Comparison of ENCODE assay signal across 1 cellular context in the genomic region with DNA sequence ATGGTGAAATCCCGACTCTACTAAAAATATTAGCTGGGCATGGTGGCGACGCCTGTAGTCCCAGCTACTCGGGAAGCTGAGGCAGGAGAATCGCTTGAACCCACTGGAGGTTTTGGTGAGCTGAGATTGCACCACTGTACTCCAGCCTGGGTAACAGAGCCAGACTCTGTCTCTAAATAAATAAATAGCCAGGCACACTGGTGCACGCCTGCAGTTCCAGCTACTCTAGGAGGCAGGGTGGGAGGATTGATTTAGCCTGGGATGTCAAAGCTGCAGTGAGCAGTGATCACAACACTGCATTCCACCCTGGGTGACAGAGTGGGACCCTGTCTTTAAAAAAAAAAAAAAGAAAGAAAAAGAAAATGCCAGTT.
TF ChIP-seq lines count a peak whose summit lies in the region.

No MANE protein-coding gene starts in this region.

TF ChIP-seq in A549, 52 proteins besides CTCF, POLR2A, EP300 and RAD21 (continued from another document):
- TF ChIP-seq, protein P1, sequence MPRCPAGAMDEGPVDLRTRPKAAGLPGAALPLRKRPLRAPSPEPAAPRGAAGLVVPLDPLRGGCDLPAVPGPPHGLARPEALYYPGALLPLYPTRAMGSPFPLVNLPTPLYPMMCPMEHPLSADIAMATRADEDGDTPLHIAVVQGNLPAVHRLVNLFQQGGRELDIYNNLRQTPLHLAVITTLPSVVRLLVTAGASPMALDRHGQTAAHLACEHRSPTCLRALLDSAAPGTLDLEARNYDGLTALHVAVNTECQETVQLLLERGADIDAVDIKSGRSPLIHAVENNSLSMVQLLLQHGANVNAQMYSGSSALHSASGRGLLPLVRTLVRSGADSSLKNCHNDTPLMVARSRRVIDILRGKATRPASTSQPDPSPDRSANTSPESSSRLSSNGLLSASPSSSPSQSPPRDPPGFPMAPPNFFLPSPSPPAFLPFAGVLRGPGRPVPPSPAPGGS (IDR thresholded peaks at IDR 0.05): no peak
- TF ChIP-seq, protein P2, sequence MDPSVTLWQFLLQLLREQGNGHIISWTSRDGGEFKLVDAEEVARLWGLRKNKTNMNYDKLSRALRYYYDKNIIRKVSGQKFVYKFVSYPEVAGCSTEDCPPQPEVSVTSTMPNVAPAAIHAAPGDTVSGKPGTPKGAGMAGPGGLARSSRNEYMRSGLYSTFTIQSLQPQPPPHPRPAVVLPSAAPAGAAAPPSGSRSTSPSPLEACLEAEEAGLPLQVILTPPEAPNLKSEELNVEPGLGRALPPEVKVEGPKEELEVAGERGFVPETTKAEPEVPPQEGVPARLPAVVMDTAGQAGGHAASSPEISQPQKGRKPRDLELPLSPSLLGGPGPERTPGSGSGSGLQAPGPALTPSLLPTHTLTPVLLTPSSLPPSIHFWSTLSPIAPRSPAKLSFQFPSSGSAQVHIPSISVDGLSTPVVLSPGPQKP (IDR thresholded peaks at IDR 0.05; ENCODE audit: low read depth, low read length): no peak
- TF ChIP-seq CBX2 (IDR thresholded peaks at IDR 0.05; ENCODE audit: borderline replicate concordance, low read depth) (no peak), MYC (IDR thresholded peaks at IDR 0.05; ENCODE audit: borderline replicate concordance, low read length) (no peak), CBX8 (IDR thresholded peaks at IDR 0.05) (no peak), JUN (IDR thresholded peaks at IDR 0.05) (no peak), FOXS1 (CRISPR knock-in tag; IDR thresholded peaks at IDR 0.05) (no peak), RNF2 (IDR thresholded peaks at IDR 0.05; ENCODE audit: borderline replicate concordance, low read depth) (no peak)
- TF ChIP-seq, protein P3, sequence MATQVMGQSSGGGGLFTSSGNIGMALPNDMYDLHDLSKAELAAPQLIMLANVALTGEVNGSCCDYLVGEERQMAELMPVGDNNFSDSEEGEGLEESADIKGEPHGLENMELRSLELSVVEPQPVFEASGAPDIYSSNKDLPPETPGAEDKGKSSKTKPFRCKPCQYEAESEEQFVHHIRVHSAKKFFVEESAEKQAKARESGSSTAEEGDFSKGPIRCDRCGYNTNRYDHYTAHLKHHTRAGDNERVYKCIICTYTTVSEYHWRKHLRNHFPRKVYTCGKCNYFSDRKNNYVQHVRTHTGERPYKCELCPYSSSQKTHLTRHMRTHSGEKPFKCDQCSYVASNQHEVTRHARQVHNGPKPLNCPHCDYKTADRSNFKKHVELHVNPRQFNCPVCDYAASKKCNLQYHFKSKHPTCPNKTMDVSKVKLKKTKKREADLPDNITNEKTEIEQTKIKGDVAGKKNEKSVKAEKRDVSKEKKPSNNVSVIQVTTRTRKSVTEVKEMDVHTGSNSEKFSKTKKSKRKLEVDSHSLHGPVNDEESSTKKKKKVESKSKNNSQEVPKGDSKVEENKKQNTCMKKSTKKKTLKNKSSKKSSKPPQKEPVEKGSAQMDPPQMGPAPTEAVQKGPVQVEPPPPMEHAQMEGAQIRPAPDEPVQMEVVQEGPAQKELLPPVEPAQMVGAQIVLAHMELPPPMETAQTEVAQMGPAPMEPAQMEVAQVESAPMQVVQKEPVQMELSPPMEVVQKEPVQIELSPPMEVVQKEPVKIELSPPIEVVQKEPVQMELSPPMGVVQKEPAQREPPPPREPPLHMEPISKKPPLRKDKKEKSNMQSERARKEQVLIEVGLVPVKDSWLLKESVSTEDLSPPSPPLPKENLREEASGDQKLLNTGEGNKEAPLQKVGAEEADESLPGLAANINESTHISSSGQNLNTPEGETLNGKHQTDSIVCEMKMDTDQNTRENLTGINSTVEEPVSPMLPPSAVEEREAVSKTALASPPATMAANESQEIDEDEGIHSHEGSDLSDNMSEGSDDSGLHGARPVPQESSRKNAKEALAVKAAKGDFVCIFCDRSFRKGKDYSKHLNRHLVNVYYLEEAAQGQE (IDR thresholded peaks at IDR 0.05): no peak
- TF ChIP-seq, protein P4, sequence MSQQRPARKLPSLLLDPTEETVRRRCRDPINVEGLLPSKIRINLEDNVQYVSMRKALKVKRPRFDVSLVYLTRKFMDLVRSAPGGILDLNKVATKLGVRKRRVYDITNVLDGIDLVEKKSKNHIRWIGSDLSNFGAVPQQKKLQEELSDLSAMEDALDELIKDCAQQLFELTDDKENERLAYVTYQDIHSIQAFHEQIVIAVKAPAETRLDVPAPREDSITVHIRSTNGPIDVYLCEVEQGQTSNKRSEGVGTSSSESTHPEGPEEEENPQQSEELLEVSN (IDR thresholded peaks at IDR 0.05; ENCODE audit: borderline replicate concordance, low read depth): no peak
